Comparison of ENCODE assay signal across 8 cellular contexts in the genomic region with DNA sequence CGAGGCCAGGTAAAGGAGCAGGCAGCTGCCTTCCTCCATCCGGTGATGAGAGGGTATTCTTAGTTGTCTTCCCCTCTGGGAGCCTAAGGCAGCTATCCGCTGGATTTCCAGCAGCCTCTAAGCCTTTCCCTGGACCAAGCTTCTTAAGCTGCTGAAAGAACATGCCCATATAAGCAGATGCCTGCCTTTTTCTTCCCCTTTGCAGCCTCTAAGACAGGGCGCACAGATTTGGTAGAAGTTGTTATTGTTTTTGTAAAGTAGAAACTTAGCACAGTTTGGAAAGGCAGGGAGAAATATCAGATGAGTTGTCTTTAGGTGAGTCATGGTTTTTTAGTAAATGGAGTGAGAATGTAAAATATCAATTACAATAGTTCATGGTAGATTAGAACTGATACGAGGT.
DNase-seq lines count a peak whose midpoint lies in the region; ATAC-seq and TF ChIP-seq lines count a peak whose summit lies in the region.
"Had no signal": no experiment of that assay in that cellular context is flagged by ENCODE, and none has a peak within 500 bp of the region (broad histone marks: within the 10 kb centered on the region; RNA-seq: fewer than 3 reads in every experiment).

No MANE protein-coding gene starts in this region.

- peaks cover 0 to 18% (median 10%) of the 10 kb centered on the region in 4 donors for H3K4me1 ChIP-seq in sigmoid colon
- H3K4me1 ChIP-seq in colonic mucosa, result no peaks in the 10 kb centered on the region

- H3K4me3 Mint-ChIP-seq in T-cell, result peak overlapping the region in 1 of 3 donors; percentile 25

- peaks cover 16% of the 10 kb centered on the region for H3K36me3 Mint-ChIP-seq in T-cell

- no peak for TF ChIP-seq POLR2A in sigmoid colon (IDR thresholded peaks at IDR 0.05)

- CTCF ChIA-PET in T-cell (lab: Charles Lee), result interaction anchor here in 1 of 2 donors (0.6 kb wide), 1 partner anchor 43 kb away, joined by 4 read pairs; no protein-coding TSS in a partner anchor

- no peaks in the 10 kb centered on the region for H3K9me3 Mint-ChIP-seq in T-cell

- intact Hi-C loops in sigmoid colon (cut with DNase I) (no loop called here), colonic mucosa (cut with DNase I) (loop anchor here (10.0 kb wide), 1 partner anchor 112 kb away; no protein-coding TSS in a partner anchor)

- H3K27ac ChIP-seq in sigmoid colon, result peak overlapping the region in 3 of 4 donors; percentile 13 to 28 (median 22)
- no peak overlapping the region for H3K27ac ChIP-seq in colonic mucosa

- H3K9ac ChIP-seq in colonic mucosa (ENCODE audit: low read depth in 2 of 2, low read length in 2 of 2), result no peak overlapping the region

- H3K4me3 ChIP-seq in sigmoid colon (no peak overlapping the region), colonic mucosa (no peak overlapping the region)

- H3K4me1 Mint-ChIP-seq in T-cell, result peaks cover 15 to 30% (median 29%) of the 10 kb centered on the region in 3 donors

- WGBS in sigmoid colon, 2 donors, result 70 to 81% methylated on average over 5 of the region's 5 CpGs

- peaks cover 0 to 55% (median 15%) of the 10 kb centered on the region in 4 donors for H3K36me3 ChIP-seq in sigmoid colon
- no peaks in the 10 kb centered on the region for H3K36me3 ChIP-seq in colonic mucosa

- peak overlapping the region; percentile 58 to 68 for H3K27ac Mint-ChIP-seq in T-cell

- no peak for TF ChIP-seq EP300 in sigmoid colon (IDR thresholded peaks at IDR 0.05)

- H3K27me3 ChIP-seq in sigmoid colon (no peaks in the 10 kb centered on the region), colonic mucosa (no peaks in the 10 kb centered on the region)

- DNase-seq in T-cell (no peak), sigmoid colon (no peak), colonic mucosa (no peak), NCI-H2171 treated with DMSO at 0.1 percent for 48 hours (lab: John Stamatoyannopoulos, UW) (no peak)
- no peak for DNase-seq in effector CD8-positive, alpha-beta T cell (lab: John Stamatoyannopoulos, UW)

- H3K9me3 ChIP-seq in sigmoid colon (no peaks in the 10 kb centered on the region), colonic mucosa (no peaks in the 10 kb centered on the region)

- no peaks in the 10 kb centered on the region for H3K27me3 Mint-ChIP-seq in T-cell

- POLR2A ChIA-PET in T-cell (lab: Charles Lee), result no interaction called here

- TF ChIP-seq CTCF in sigmoid colon (IDR thresholded peaks at IDR 0.05) (no peak), colonic mucosa (IDR thresholded peaks at IDR 0.05) (no peak)

- peak; percentile 39 for ATAC-seq in GM19328 (IDR thresholded peaks at IDR 0.05; ENCODE audit: unreplicated experiment)
- ATAC-seq in HG02763 (IDR thresholded peaks at IDR 0.05; ENCODE audit: unreplicated experiment), result peak; percentile 29
- ATAC-seq in T-cell (replicated peaks in 1 of 4), result peak in 1 of 4 experiments; percentile 33
- ATAC-seq: HCT116 had no signal
